ENCODE assay signal across 1 cellular context in the genomic region with DNA sequence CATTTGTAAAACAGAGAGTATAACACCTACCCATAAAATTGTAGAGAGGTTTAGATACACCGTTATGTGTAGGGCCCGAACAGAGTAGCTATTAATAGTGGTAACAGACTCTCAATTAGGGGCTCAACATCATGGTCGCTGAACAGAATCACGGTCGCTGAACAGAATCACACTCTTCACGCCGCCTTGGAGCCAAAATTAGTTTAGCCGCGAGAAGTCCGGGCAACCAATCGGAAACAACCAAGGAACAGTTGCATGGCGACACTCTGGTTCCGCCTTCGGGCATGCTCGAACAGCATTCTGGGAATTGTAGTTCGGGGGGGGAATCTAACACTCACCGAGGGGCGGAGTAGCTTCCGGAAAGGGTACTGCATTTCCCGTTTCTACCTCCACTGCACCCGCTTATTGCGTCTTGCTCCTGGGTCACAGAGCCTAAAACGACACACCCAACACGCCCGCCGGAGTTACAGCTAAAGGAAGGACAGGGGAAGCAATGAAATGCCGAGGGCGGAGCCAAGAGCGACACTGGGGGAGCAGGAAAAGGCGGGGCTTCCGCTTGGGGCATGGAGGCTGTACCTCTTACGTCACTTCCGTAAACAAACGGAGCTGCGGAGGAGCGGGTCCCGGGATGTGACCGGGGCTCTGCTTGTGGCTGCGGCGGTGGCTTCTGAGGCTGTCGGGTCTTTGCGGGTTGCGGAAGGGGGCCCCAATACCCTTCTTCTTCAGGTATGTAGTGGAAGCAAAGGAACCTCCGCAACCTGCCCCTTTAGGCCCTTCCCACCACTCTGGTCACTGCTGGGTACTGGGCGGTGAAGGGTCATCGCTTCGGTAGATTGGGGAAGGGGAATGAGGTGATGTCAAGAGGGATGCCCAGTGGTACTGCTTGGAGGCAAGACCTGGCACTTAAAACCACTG.
TF ChIP-seq lines count a peak whose summit lies in the region.

A gene (plus strand): TSS at position 593 of the 915 bp plus-strand sequence. CDS start 2,352 bp downstream, outside the sequence.

TF ChIP-seq in K562, 482 proteins besides CTCF, POLR2A, EP300 and RAD21 (continued from another document and continues in another):
- TF ChIP-seq, protein P1, sequence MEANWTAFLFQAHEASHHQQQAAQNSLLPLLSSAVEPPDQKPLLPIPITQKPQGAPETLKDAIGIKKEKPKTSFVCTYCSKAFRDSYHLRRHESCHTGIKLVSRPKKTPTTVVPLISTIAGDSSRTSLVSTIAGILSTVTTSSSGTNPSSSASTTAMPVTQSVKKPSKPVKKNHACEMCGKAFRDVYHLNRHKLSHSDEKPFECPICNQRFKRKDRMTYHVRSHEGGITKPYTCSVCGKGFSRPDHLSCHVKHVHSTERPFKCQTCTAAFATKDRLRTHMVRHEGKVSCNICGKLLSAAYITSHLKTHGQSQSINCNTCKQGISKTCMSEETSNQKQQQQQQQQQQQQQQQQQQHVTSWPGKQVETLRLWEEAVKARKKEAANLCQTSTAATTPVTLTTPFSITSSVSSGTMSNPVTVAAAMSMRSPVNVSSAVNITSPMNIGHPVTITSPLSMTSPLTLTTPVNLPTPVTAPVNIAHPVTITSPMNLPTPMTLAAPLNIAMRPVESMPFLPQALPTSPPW (CRISPR knock-in tag; IDR thresholded peaks at IDR 0.05), result peak; percentile 95
- TF ChIP-seq ILF3 (IDR thresholded peaks at IDR 0.05; ENCODE audit: borderline replicate concordance), result no peak
- TF ChIP-seq GABPA (tag; conservative IDR thresholded peaks at IDR 0.05; ENCODE audit: low read depth), result peak; percentile 98
- no peak for TF ChIP-seq FOSL1 (tag; conservative IDR thresholded peaks at IDR 0.05)
- no peak for TF ChIP-seq ZFP1 (CRISPR knock-in tag; IDR thresholded peaks at IDR 0.05)
- TF ChIP-seq, protein P2, sequence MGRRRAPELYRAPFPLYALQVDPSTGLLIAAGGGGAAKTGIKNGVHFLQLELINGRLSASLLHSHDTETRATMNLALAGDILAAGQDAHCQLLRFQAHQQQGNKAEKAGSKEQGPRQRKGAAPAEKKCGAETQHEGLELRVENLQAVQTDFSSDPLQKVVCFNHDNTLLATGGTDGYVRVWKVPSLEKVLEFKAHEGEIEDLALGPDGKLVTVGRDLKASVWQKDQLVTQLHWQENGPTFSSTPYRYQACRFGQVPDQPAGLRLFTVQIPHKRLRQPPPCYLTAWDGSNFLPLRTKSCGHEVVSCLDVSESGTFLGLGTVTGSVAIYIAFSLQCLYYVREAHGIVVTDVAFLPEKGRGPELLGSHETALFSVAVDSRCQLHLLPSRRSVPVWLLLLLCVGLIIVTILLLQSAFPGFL (CRISPR knock-in tag; IDR thresholded peaks at IDR 0.05), result no peak
- TF ChIP-seq BRF1 (IDR thresholded peaks at IDR 0.05; ENCODE audit: borderline replicate concordance, extremely low read depth, insufficient read length), result no peak
- TF ChIP-seq JUNB (CRISPR knock-in tag; conservative IDR thresholded peaks at IDR 0.05), result no peak
- no peak for TF ChIP-seq NCOA2 (IDR thresholded peaks at IDR 0.05; ENCODE audit: partially characterized antibody in 2 of 2)
- no peak for TF ChIP-seq COPS2 (conservative IDR thresholded peaks at IDR 0.05)
- TF ChIP-seq ZNF583 (CRISPR knock-in tag; IDR thresholded peaks at IDR 0.05), result no peak
- TF ChIP-seq, protein P3, sequence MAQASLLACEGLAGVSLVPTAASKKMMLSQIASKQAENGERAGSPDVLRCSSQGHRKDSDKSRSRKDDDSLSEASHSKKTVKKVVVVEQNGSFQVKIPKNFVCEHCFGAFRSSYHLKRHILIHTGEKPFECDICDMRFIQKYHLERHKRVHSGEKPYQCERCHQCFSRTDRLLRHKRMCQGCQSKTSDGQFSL (CRISPR knock-in tag; IDR thresholded peaks at IDR 0.05), result peak; percentile 99
- TF ChIP-seq, protein P3 (tag; IDR thresholded peaks at IDR 0.05), result peak in 1 of 2 experiments; percentile 98; a peak in 2 of 4 replicates
- no peak for TF ChIP-seq PHB2 (IDR thresholded peaks at IDR 0.05; ENCODE audit: low read depth)
- 0 out of 2 replicates have a peak, but pooled peaks have one; percentile 11 for TF ChIP-seq ZNF584 (CRISPR knock-in tag; IDR thresholded peaks at IDR 0.05; ENCODE audit: low read depth)
- peak; percentile 42 for TF ChIP-seq TAF1 (IDR thresholded peaks at IDR 0.05; ENCODE audit: control insufficient read depth, extremely low read depth, insufficient read depth, low read length, severe bottlenecking)
- TF ChIP-seq, protein P4, sequence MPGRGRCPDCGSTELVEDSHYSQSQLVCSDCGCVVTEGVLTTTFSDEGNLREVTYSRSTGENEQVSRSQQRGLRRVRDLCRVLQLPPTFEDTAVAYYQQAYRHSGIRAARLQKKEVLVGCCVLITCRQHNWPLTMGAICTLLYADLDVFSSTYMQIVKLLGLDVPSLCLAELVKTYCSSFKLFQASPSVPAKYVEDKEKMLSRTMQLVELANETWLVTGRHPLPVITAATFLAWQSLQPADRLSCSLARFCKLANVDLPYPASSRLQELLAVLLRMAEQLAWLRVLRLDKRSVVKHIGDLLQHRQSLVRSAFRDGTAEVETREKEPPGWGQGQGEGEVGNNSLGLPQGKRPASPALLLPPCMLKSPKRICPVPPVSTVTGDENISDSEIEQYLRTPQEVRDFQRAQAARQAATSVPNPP (IDR thresholded peaks at IDR 0.05; ENCODE audit: borderline replicate concordance, insufficient read depth, insufficient read length), result no peak
- no peak for TF ChIP-seq FOXJ3 (CRISPR knock-in tag; IDR thresholded peaks at IDR 0.05)
- TF ChIP-seq, protein P5, sequence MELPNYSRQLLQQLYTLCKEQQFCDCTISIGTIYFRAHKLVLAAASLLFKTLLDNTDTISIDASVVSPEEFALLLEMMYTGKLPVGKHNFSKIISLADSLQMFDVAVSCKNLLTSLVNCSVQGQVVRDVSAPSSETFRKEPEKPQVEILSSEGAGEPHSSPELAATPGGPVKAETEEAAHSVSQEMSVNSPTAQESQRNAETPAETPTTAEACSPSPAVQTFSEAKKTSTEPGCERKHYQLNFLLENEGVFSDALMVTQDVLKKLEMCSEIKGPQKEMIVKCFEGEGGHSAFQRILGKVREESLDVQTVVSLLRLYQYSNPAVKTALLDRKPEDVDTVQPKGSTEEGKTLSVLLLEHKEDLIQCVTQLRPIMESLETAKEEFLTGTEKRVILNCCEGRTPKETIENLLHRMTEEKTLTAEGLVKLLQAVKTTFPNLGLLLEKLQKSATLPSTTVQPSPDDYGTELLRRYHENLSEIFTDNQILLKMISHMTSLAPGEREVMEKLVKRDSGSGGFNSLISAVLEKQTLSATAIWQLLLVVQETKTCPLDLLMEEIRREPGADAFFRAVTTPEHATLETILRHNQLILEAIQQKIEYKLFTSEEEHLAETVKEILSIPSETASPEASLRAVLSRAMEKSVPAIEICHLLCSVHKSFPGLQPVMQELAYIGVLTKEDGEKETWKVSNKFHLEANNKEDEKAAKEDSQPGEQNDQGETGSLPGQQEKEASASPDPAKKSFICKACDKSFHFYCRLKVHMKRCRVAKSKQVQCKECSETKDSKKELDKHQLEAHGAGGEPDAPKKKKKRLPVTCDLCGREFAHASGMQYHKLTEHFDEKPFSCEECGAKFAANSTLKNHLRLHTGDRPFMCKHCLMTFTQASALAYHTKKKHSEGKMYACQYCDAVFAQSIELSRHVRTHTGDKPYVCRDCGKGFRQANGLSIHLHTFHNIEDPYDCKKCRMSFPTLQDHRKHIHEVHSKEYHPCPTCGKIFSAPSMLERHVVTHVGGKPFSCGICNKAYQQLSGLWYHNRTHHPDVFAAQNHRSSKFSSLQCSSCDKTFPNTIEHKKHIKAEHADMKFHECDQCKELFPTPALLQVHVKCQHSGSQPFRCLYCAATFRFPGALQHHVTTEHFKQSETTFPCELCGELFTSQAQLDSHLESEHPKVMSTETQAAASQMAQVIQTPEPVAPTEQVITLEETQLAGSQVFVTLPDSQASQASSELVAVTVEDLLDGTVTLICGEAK (IDR thresholded peaks at IDR 0.05), result peak; percentile 97
- TF ChIP-seq, protein P5 (CRISPR knock-in tag; IDR thresholded peaks at IDR 0.05), result no peak
- TF ChIP-seq, protein P6, sequence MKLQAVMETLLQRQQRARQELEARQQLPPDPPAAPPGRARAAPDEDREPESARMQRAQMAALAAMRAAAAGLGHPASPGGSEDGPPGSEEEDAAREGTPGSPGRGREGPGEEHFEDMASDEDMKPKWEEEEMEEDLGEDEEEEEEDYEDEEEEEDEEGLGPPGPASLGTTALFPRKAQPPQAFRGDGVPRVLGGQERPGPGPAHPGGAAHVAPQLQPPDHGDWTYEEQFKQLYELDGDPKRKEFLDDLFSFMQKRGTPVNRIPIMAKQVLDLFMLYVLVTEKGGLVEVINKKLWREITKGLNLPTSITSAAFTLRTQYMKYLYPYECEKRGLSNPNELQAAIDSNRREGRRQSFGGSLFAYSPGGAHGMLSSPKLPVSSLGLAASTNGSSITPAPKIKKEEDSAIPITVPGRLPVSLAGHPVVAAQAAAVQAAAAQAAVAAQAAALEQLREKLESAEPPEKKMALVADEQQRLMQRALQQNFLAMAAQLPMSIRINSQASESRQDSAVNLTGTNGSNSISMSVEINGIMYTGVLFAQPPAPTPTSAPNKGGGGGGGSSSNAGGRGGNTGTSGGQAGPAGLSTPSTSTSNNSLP (IDR thresholded peaks at IDR 0.05; ENCODE audit: borderline replicate concordance, low read depth, low read length), result no peak
- no peak for TF ChIP-seq CHD1 (IDR thresholded peaks at IDR 0.05; ENCODE audit: low read length)
- no peak for TF ChIP-seq MIER1 (IDR thresholded peaks at IDR 0.05; ENCODE audit: low read depth)
- TF ChIP-seq, protein P7, sequence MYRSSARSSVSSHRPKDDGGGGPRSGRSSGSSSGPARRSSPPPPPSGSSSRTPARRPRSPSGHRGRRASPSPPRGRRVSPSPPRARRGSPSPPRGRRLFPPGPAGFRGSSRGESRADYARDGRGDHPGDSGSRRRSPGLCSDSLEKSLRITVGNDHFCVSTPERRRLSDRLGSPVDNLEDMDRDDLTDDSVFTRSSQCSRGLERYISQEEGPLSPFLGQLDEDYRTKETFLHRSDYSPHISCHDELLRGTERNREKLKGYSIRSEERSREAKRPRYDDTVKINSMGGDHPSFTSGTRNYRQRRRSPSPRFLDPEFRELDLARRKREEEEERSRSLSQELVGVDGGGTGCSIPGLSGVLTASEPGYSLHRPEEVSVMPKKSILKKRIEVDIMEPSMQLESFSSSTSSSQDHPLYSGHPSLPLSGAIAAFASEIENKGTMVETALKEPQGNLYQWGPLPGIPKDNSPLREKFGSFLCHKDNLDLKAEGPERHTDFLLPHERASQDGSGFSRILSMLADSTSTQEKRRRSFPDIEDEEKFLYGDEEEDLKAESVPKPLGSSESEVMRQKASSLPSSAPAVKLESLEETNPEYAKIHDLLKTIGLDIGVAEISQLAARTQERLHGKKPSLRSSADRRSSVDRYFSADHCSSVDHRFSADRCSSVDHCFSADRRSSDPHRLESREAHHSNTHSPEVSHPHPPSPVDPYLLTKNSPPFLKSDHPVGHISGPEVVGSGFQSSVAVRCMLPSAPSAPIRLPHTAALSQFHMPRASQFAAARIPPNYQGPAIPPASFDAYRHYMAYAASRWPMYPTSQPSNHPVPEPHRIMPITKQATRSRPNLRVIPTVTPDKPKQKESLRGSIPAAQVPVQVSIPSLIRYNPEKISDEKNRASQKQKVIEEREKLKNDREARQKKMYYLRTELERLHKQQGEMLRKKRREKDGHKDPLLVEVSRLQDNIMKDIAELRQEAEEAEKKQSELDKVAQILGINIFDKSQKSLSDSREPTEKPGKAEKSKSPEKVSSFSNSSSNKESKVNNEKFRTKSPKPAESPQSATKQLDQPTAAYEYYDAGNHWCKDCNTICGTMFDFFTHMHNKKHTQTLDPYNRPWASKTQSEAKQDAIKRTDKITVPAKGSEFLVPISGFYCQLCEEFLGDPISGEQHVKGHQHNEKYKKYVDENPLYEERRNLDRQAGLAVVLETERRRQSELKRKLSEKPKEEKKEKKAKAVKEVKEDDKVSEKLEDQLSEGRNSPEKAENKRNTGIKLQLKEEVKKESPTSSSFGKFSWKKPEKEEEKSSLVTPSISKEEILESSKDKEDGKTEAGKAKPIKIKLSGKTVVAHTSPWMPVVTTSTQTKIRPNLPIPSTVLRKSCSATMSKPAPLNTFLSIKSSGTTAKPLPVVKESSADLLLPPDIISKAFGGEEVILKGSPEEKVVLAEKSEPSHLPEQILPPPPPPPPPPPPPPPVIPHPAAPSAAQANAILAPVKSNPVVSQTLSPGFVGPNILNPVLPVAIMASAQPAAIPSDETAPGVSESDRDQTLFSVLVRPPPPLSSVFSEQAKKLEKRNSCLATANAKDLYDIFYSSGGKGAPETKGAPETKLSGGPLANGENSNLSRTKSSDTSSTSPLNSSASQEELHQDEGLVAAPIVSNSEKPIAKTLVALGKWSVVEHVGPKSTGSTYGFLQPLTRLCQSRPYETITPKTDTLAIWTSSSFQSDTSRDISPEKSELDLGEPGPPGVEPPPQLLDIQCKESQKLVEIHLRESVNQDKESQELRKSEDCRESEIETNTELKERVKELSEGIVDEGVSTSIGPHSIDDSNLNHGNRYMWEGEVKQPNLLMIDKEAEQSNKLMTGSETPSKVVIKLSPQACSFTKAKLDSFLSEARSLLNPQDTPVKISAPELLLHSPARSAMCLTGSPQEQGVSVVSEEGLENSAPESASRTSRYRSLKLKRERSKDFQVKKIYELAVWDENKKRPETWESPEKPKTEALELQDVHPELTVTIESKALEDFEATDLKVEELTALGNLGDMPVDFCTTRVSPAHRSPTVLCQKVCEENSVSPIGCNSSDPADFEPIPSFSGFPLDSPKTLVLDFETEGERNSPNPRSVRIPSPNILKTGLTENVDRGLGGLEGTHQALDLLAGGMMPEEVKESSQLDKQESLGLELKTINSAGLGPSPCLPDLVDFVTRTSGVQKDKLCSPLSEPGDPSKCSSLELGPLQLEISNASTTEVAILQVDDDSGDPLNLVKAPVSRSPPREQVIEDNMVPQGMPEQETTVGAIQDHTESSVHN (IDR thresholded peaks at IDR 0.05; ENCODE audit: borderline replicate concordance in 1 of 2, low read depth in 1 of 2), result no peak
- no peak for TF ChIP-seq EZH2 (IDR thresholded peaks at IDR 0.05; ENCODE audit: borderline replicate concordance, low read depth, low read length)
